In genomic region chr19:3665681-3666544, GRCh38 we compare ENCODE assay signal across 9 cellular contexts. TPM values are rescaled to one million over a fixed set of nuclear protein-coding genes. Genes with fewer than 3 reads are reported as not detected.
DNase-seq lines count a peak whose midpoint lies in the region; ATAC-seq and TF ChIP-seq lines count a peak whose summit lies in the region.
"Had no signal": no experiment of that assay in that cellular context is flagged by ENCODE, and none has a peak within 500 bp of the region (broad histone marks: within the 10 kb centered on the region; RNA-seq: fewer than 3 reads in every experiment).

No MANE protein-coding gene starts in this region.

- DNase-seq in DND-41 (peak; percentile 69), colonic mucosa (peak; percentile 73), mesenteric fat pad (ENCODE audit: low spot score) (peak; percentile 94), NCI-H187 treated with DMSO at 0.1 percent for 48 hours (lab: John Stamatoyannopoulos, UW) (no peak)
- DNase-seq in activated CD4-positive, alpha-beta T cell treated with anti-CD3 and anti-CD28 coated beads, Interleukin-2, amount 50 U/mL, for 1 hour = peak; percentile 75
- DNase-seq in stimulated activated CD8-positive, alpha-beta memory T cell treated with anti-CD3 and anti-CD28 coated beads, Interleukin-2, amount 100 ng/mL, for 48 hours (ENCODE audit: low read depth in 2 of 2) = peak; percentile 61 to 73

- TF ChIP-seq EP300 in Ishikawa (IDR thresholded peaks at IDR 0.05; ENCODE audit: borderline replicate concordance) = no peak

- intact Hi-C loops in colonic mucosa (cut with DNase I) = loop anchor here (1.0 to 2.0 kb wide), 2 partner anchors 41 to 156 kb away; no protein-coding TSS in a partner anchor

- H3K9me3 ChIP-seq in DND-41 (ENCODE audit: insufficient read depth, low read length, severe bottlenecking) (no peaks in the 10 kb centered on the region), colonic mucosa (no peaks in the 10 kb centered on the region)

- H3K27me3 ChIP-seq in DND-41 (ENCODE audit: insufficient read depth, low read length, poor library complexity) = no peaks in the 10 kb centered on the region
- H3K27me3 ChIP-seq in colonic mucosa = no peaks in the 10 kb centered on the region

- no peak overlapping the region for H3K4me2 ChIP-seq in DND-41 (ENCODE audit: insufficient read depth, low read length)

- H3K4me1 ChIP-seq in DND-41 (ENCODE audit: insufficient read depth, low read length) (no peaks in the 10 kb centered on the region), colonic mucosa (peaks cover 6% of the 10 kb centered on the region)

- peak; percentile 90 for ATAC-seq in DND-41 (ENCODE audit: insufficient read depth, low read depth)
- no peak for ATAC-seq in GM21576 (IDR thresholded peaks at IDR 0.05; ENCODE audit: unreplicated experiment)

- TF ChIP-seq CTCF in DND-41 (IDR thresholded peaks at IDR 0.05; ENCODE audit: borderline replicate concordance, extremely low read depth, low read length, poor library complexity, severe bottlenecking) = peak; percentile 95
- peak; percentile 96 for TF ChIP-seq CTCF in colonic mucosa (IDR thresholded peaks at IDR 0.05)

- H3K27ac ChIP-seq in DND-41 (ENCODE audit: low read length) (no peak overlapping the region), colonic mucosa (no peak overlapping the region)

- TF ChIP-seq RAD21 in Ishikawa (IDR thresholded peaks at IDR 0.05; ENCODE audit: low read depth) = peak; percentile 87

- H3K79me2 ChIP-seq in DND-41 (ENCODE audit: insufficient read depth, low read length) = peaks cover 4% of the 10 kb centered on the region; the same call in 1 of the 2 replicates

- H3K4me3 ChIP-seq in DND-41 (ENCODE audit: low read depth in 1 of 2, low read length in 2 of 2) (no peak overlapping the region), colonic mucosa (no peak overlapping the region)

- H3K9ac ChIP-seq in DND-41 (ENCODE audit: low read depth, low read length) = no peak overlapping the region
- H3K9ac ChIP-seq in colonic mucosa (ENCODE audit: low read depth in 2 of 2, low read length in 2 of 2) = no peak overlapping the region

- H4K20me1 ChIP-seq in DND-41 (ENCODE audit: insufficient read depth, low read length) = peaks cover 36% of the 10 kb centered on the region

- no peak overlapping the region for H2AFZ ChIP-seq in DND-41 (ENCODE audit: low read depth, low read length)

- H3K36me3 ChIP-seq in DND-41 (ENCODE audit: insufficient read depth, low read length) (peaks cover 36% of the 10 kb centered on the region), colonic mucosa (no peaks in the 10 kb centered on the region)

TF ChIP-seq in Ishikawa, 13 proteins besides CTCF, POLR2A, EP300 and RAD21:
- TF ChIP-seq FOXM1 (IDR thresholded peaks at IDR 0.05; ENCODE audit: borderline replicate concordance, low read depth) = no peak
- no peak for TF ChIP-seq CEBPB (IDR thresholded peaks at IDR 0.05)
- TF ChIP-seq TCF12 (IDR thresholded peaks at IDR 0.05; ENCODE audit: low read depth) = no peak; the same call in 1 of the 2 replicates
- no peak for TF ChIP-seq EGR1 (IDR thresholded peaks at IDR 0.05)
- no peak for TF ChIP-seq YY1 (IDR thresholded peaks at IDR 0.05; ENCODE audit: low read depth)
- no peak for TF ChIP-seq CREB1 (IDR thresholded peaks at IDR 0.05; ENCODE audit: low read depth)
- TF ChIP-seq USF1 (IDR thresholded peaks at IDR 0.05) = no peak
- TF ChIP-seq NFIC (IDR thresholded peaks at IDR 0.05) = no peak
- no peak for TF ChIP-seq TAF1 (IDR thresholded peaks at IDR 0.05; ENCODE audit: low read depth)
- peak; percentile 63 for TF ChIP-seq TEAD4 (IDR thresholded peaks at IDR 0.05)
- no peak for TF ChIP-seq REST (IDR thresholded peaks at IDR 0.05; ENCODE audit: low read depth)
- TF ChIP-seq ZBTB7A (IDR thresholded peaks at IDR 0.05; ENCODE audit: low read depth) = peak; percentile 80; the same call in 1 of the 2 replicates
- 0 out of 2 replicates have a peak, but pooled peaks have one; percentile 16 for TF ChIP-seq MAX (IDR thresholded peaks at IDR 0.05)

RNA-seq across cellular contexts. Expression of gene PIP5K1C, which starts 34.4 kb away (rescaled TPM):
- 10 to 100 TPM; 22.8 to 31.2 TPM for total RNA-seq in colonic mucosa
- total RNA-seq in mesenteric fat pad = 40.0 TPM

RNA-seq across cellular contexts. Expression of gene CACTIN, which starts 39.3 kb away (rescaled TPM):
- total RNA-seq in colonic mucosa (10 to 100 TPM; 12.0 to 35.1 TPM), mesenteric fat pad (18.9 TPM)

RNA-seq across cellular contexts. Expression of gene TJP3, which starts 42.3 kb away (rescaled TPM):
- 100 to 1,000 TPM; 268 to 296 TPM for total RNA-seq in colonic mucosa
- 0.39 TPM for total RNA-seq in mesenteric fat pad
- total RNA-seq: RPMI7951 had no signal

RNA-seq across cellular contexts. Expression of gene TBXA2R, which starts 59.2 kb away (rescaled TPM):
- total RNA-seq in colonic mucosa (1 to 10 TPM; 1.5 to 1.7 TPM), mesenteric fat pad (5.4 TPM)

Comparison
In these comparisons a context has a peak if more than half of its experiments do, and no peak if none do; other contexts are left out.
1. RNA of gene TJP3, which starts 42.3 kb away (total RNA-seq): 268 to 296 TPM in colonic mucosa; 0.39 TPM in mesenteric fat pad (single experiment); every median in the first group is over 100 times any median in the second.